Comparison of ENCODE assay signal across 1 cellular context in genomic region chr2:171999604-172000469, GRCh38.
A peak's percentile ranks its signal among the peaks of the same experiment; 100 is the strongest.
TF ChIP-seq lines count a peak whose summit lies in the region.

METAP1D (plus strand) TSS chr2:171999953; CDS start chr2:171999970, 17 bp downstream.

TF ChIP-seq in HepG2, 621 proteins besides CTCF, POLR2A, EP300 and RAD21 (continued from another document and continues in another):
- TF ChIP-seq AKNA (CRISPR knock-in tag; IDR thresholded peaks at IDR 0.05; ENCODE audit: borderline replicate concordance), result peak; percentile 27; the same call in 1 of the 2 replicates
- TF ChIP-seq RERE (CRISPR knock-in tag; IDR thresholded peaks at IDR 0.05; ENCODE audit: low read depth), result 0 out of 2 replicates have a peak, but pooled peaks have one; percentile 75
- TF ChIP-seq ZNF574 (CRISPR knock-in tag; IDR thresholded peaks at IDR 0.05), result peak; percentile 96
- TF ChIP-seq ZNF180 (CRISPR knock-in tag; IDR thresholded peaks at IDR 0.05; ENCODE audit: borderline replicate concordance, low read depth), result 0 out of 2 replicates have a peak, but pooled peaks have one; percentile 66
- TF ChIP-seq ZNF879 (CRISPR knock-in tag; IDR thresholded peaks at IDR 0.05), result no peak; the same call in 1 of the 2 replicates
- peak; percentile 98 for TF ChIP-seq POLR2G (IDR thresholded peaks at IDR 0.05; ENCODE audit: low read depth, low read length)
- peak; percentile 84; the same call in 1 of the 2 replicates for TF ChIP-seq NR1H2 (CRISPR knock-in tag; IDR thresholded peaks at IDR 0.05; ENCODE audit: borderline replicate concordance, low read depth)
- peak; percentile 86 for TF ChIP-seq TFDP2 (CRISPR knock-in tag; IDR thresholded peaks at IDR 0.05)
- no peak; the same call in 1 of the 2 replicates for TF ChIP-seq ZNF143 (CRISPR knock-in tag; IDR thresholded peaks at IDR 0.05)
- TF ChIP-seq SP1 (IDR thresholded peaks at IDR 0.05), result no peak
- TF ChIP-seq SP1 (CRISPR knock-in tag; IDR thresholded peaks at IDR 0.05), result peak; percentile 47
- TF ChIP-seq TOPORS (CRISPR knock-in tag; IDR thresholded peaks at IDR 0.05), result no peak; the same call in none of the 2 replicates
- TF ChIP-seq ZBTB1 (CRISPR knock-in tag; IDR thresholded peaks at IDR 0.05; ENCODE audit: borderline replicate concordance), result peak; percentile 79; the same call in 1 of the 2 replicates
- peak; percentile 88 for TF ChIP-seq JUND (CRISPR knock-in tag; IDR thresholded peaks at IDR 0.05)
- peak; percentile 94 for TF ChIP-seq ZSCAN9 (CRISPR knock-in tag; IDR thresholded peaks at IDR 0.05; ENCODE audit: borderline replicate concordance)
- peak; percentile 67; the same call in 1 of the 2 replicates for TF ChIP-seq KIAA2018 (CRISPR knock-in tag; IDR thresholded peaks at IDR 0.05; ENCODE audit: borderline replicate concordance)
- TF ChIP-seq KAT2B (IDR thresholded peaks at IDR 0.05; ENCODE audit: borderline replicate concordance, low read depth, low read length), result no peak
- TF ChIP-seq HNRNPLL (IDR thresholded peaks at IDR 0.05; ENCODE audit: low read depth, low read length, poor library complexity, severe bottlenecking), result no peak
- TF ChIP-seq CSRNP2 (CRISPR knock-in tag; conservative IDR thresholded peaks at IDR 0.05; ENCODE audit: low read depth), result 0 out of 2 replicates have a peak, but pooled peaks have one; percentile 47
- TF ChIP-seq ZNF746 (CRISPR knock-in tag; IDR thresholded peaks at IDR 0.05), result peak; percentile 72; the same call in 1 of the 2 replicates
- no peak for TF ChIP-seq ATAD3A (CRISPR knock-in tag; IDR thresholded peaks at IDR 0.05)
- peak; percentile 89 for TF ChIP-seq POLR2AphosphoS5 (IDR thresholded peaks at IDR 0.05; ENCODE audit: low read depth, low read length)
- TF ChIP-seq ZNF275 (CRISPR knock-in tag; IDR thresholded peaks at IDR 0.05; ENCODE audit: borderline replicate concordance), result peak; percentile 86; the same call in 1 of the 2 replicates
- peak; percentile 85; the same call in 1 of the 2 replicates for TF ChIP-seq ZNF790 (CRISPR knock-in tag; IDR thresholded peaks at IDR 0.05; ENCODE audit: borderline replicate concordance)
- TF ChIP-seq ZNF776 (CRISPR knock-in tag; IDR thresholded peaks at IDR 0.05), result peak; percentile 98
- no peak for TF ChIP-seq ATRX (CRISPR knock-in tag; IDR thresholded peaks at IDR 0.05; ENCODE audit: borderline replicate concordance)
